ENCODE assay signal across 1 cellular context in genomic region chr5:139561655-139562451, GRCh38.
A peak's percentile ranks its signal among the peaks of the same experiment; 100 is the strongest.
TF ChIP-seq lines count a peak whose summit lies in the region.

No MANE protein-coding gene starts in this region.

TF ChIP-seq in K562, 482 proteins besides CTCF, POLR2A, EP300 and RAD21 (continued from another document):
- 0 out of 2 replicates have a peak, but pooled peaks have one; percentile 22 for TF ChIP-seq AFF4 (CRISPR knock-in tag; IDR thresholded peaks at IDR 0.05)
- TF ChIP-seq ZNF217 (CRISPR knock-in tag; IDR thresholded peaks at IDR 0.05): no peak
- no peak for TF ChIP-seq NFRKB (IDR thresholded peaks at IDR 0.05; ENCODE audit: low read depth)
- no peak for TF ChIP-seq ZFP1 (CRISPR knock-in tag; IDR thresholded peaks at IDR 0.05)
- TF ChIP-seq HINFP (tag; conservative IDR thresholded peaks at IDR 0.05; ENCODE audit: low read depth): no peak
- peak; percentile 82 for TF ChIP-seq RBBP5 (IDR thresholded peaks at IDR 0.05; ENCODE audit: borderline replicate concordance, insufficient read depth, low read length, poor library complexity, severe bottlenecking)
- TF ChIP-seq FIP1L1 (IDR thresholded peaks at IDR 0.05; ENCODE audit: low read depth, low read length, poor library complexity, severe bottlenecking): peak; percentile 18
- no peak for TF ChIP-seq HMG20A (CRISPR knock-in tag; conservative IDR thresholded peaks at IDR 0.05)
- no peak for TF ChIP-seq BHLHE40 (IDR thresholded peaks at IDR 0.05; ENCODE audit: low read length)
- 0 out of 2 replicates have a peak, but pooled peaks have one; percentile 24 for TF ChIP-seq GTF2E2 (tag; IDR thresholded peaks at IDR 0.05)
- no peak for TF ChIP-seq ELF1 (tag; IDR thresholded peaks at IDR 0.05)
- TF ChIP-seq PHB (CRISPR knock-in tag; IDR thresholded peaks at IDR 0.05): no peak
- TF ChIP-seq FOXP4 (CRISPR knock-in tag; IDR thresholded peaks at IDR 0.05; ENCODE audit: borderline replicate concordance): peak; percentile 82; the same call in 1 of the 2 replicates
- TF ChIP-seq ZNF232 (CRISPR knock-in tag; IDR thresholded peaks at IDR 0.05): peak; percentile 64; the same call in 1 of the 2 replicates
- TF ChIP-seq CGGBP1 (CRISPR knock-in tag; IDR thresholded peaks at IDR 0.05): no peak
- TF ChIP-seq ZBTB2 (IDR thresholded peaks at IDR 0.05): no peak
- no peak for TF ChIP-seq NR2C2 (CRISPR knock-in tag; IDR thresholded peaks at IDR 0.05)
- TF ChIP-seq NR2C2 (tag; IDR thresholded peaks at IDR 0.05): no peak
